12 cellular contexts compared by ENCODE assay signal in the genomic region with DNA sequence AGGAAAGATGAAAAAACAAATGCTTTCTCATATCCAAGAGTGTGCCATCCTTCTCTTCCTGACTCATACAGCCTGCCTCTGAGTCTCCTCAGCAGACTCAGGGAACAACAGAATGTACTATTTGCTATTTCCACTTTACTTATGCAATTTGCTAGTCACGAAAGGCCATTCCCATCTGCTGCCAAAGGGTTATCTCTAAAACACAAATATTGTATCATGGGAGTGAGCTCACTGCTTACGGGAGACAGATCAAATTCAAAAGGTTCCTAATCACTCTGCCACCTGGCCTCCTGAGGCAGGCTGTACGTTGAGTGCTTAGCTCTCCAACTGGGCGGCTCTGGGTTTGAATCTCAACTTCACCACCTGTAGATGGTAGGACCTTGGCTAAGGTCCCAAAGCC.
DNase-seq lines count a peak whose midpoint lies in the region; ATAC-seq and TF ChIP-seq lines count a peak whose summit lies in the region.
"Had no signal": no experiment of that assay in that cellular context is flagged by ENCODE, and none has a peak within 500 bp of the region (broad histone marks: within the 10 kb centered on the region; RNA-seq: fewer than 3 reads in every experiment).

No MANE protein-coding gene starts in this region.

- in situ Hi-C loops in transverse colon (cut with MboI; ENCODE audit: low pct_ligation_motif_present in 1 of 4, low pct_unique_long_range_greater_than_20kb in 1 of 4, low sequenced_read_pairs in 3 of 4), result no loop called here

- TF ChIP-seq CTCF in left ventricle myocardium inferior (IDR thresholded peaks at IDR 0.05; ENCODE audit: borderline replicate concordance) (no peak), transverse colon (IDR thresholded peaks at IDR 0.05) (no peak)

- H3K27ac ChIP-seq in left ventricle myocardium inferior (replicated peaks) (peak overlapping the region; percentile 58), transverse colon (peak overlapping the region; percentile 46 to 66 (median 60))
- H3K27ac ChIP-seq: neural progenitor cell, thyroid gland had no signal

- H3K9me3 ChIP-seq in left ventricle myocardium inferior (replicated peaks) (no peaks in the 10 kb centered on the region), transverse colon (no peaks in the 10 kb centered on the region)
- H3K9me3 ChIP-seq: thyroid gland had no signal

- no peak for TF ChIP-seq POLR2A in transverse colon (IDR thresholded peaks at IDR 0.05)

- no peak for TF ChIP-seq EP300 in transverse colon (IDR thresholded peaks at IDR 0.05; ENCODE audit: low read depth)

- no peak overlapping the region for H3K4me3 ChIP-seq in left ventricle myocardium inferior
- no peak overlapping the region for H3K4me3 ChIP-seq in transverse colon
- H3K4me3 ChIP-seq: neural progenitor cell, thyroid gland had no signal

- H3K4me1 ChIP-seq in left ventricle myocardium inferior (peaks cover 49% of the 10 kb centered on the region), transverse colon (peaks cover 5 to 44% (median 24%) of the 10 kb centered on the region in 4 donors)
- H3K4me1 ChIP-seq: neural progenitor cell had no signal

- DNase-seq in NCI-H82 (lab: John Stamatoyannopoulos, UW), result peak; percentile 33
- no peak for DNase-seq in NCI-H82 treated with DMSO at 0.1 percent for 48 hours (lab: John Stamatoyannopoulos, UW; ENCODE audit: unreplicated experiment)
- DNase-seq in SHP77 treated with DMSO at 0.1 percent for 48 hours (lab: John Stamatoyannopoulos, UW), result peak; percentile 93
- DNase-seq in left ventricle myocardium inferior, result no peak
- DNase-seq in transverse colon, result no peak
- DNase-seq in cerebellar nuclear complex (lab: John Stamatoyannopoulos, UW), result no peak
- DNase-seq in ureter (ENCODE audit: low spot score), result no peak
- DNase-seq: NCI-H526 treated with DMSO at 0.1 percent for 48 hours, T-helper 9 cell, thyroid gland had no signal

- H3K36me3 ChIP-seq in left ventricle myocardium inferior (no peaks in the 10 kb centered on the region), transverse colon (no peaks in the 10 kb centered on the region)
- H3K36me3 ChIP-seq: neural progenitor cell, thyroid gland had no signal

- no peaks in the 10 kb centered on the region for H3K27me3 ChIP-seq in left ventricle myocardium inferior (ENCODE audit: low read depth)
- H3K27me3 ChIP-seq in transverse colon, result no peaks in the 10 kb centered on the region
- H3K27me3 ChIP-seq: neural progenitor cell, thyroid gland had no signal

- 40 to 60% methylated on average over 1 to 4 of the region's 4 CpGs for WGBS in transverse colon (ENCODE audit: low coverage in 1 of 2), 2 donors

- intact Hi-C loops in left ventricle myocardium inferior (cut with micrococcal nuclease) (no loop called here), transverse colon (cut with DNase I; ENCODE audit: low total_unique reads) (no loop called here)

- ATAC-seq in HG03025 (IDR thresholded peaks at IDR 0.05; ENCODE audit: low FRiP score, unreplicated experiment), result no peak

Comparison
In these comparisons a context has a peak if more than half of its experiments do, and no peak if none do; other contexts are left out.
1. DNase-seq: peak in NCI-H82 (single experiment) and SHP77 treated with DMSO at 0.1 percent for 48 hours (single experiment); none in NCI-H82 treated with DMSO at 0.1 percent for 48 hours (single experiment), left ventricle myocardium inferior (single experiment), transverse colon (single experiment), cerebellar nuclear complex (0 of 2) and ureter (single experiment).